In genomic region chr3:140756240-140757016, GRCh38 we compare ENCODE assay signal across 14 cellular contexts.
A peak's percentile ranks its signal among the peaks of the same experiment; 100 is the strongest.
DNase-seq lines count a peak whose midpoint lies in the region; ATAC-seq and TF ChIP-seq lines count a peak whose summit lies in the region.
"Had no signal": no experiment of that assay in that cellular context is flagged by ENCODE, and none has a peak within 500 bp of the region (broad histone marks: within the 10 kb centered on the region; RNA-seq: fewer than 3 reads in every experiment).

No MANE protein-coding gene starts in this region.

- POLR2A ChIA-PET in activated CD8-positive, alpha-beta T cell treated with anti-CD3 and anti-CD28 coated beads, Interleukin-2, amount 10 ng/mL, durations not matched to agents 7 days and 5 days (lab: Charles Lee): no interaction called here
- POLR2A ChIA-PET in activated CD8-positive, alpha-beta T cell treated with anti-CD3 and anti-CD28 coated beads for 36 hours (lab: Charles Lee): no interaction called here

- peak overlapping the region; percentile 13 for H3K27ac Mint-ChIP-seq in activated CD8-positive, alpha-beta T cell treated with anti-CD3 and anti-CD28 coated beads, Interleukin-2, amount 10 ng/mL, durations not matched to agents 7 days and 5 days
- no peak overlapping the region for H3K27ac Mint-ChIP-seq in activated CD8-positive, alpha-beta T cell treated with anti-CD3 and anti-CD28 coated beads for 36 hours
- H3K27ac Mint-ChIP-seq in naive B cell: peak overlapping the region in 4 of 6 donors; percentile 46 to 90 (median 55)
- H3K27ac Mint-ChIP-seq in activated T-helper 2 cell treated with anti-CD3 and anti-CD28 coated beads, Interferon-gamma antibody, Interleukin-2, Interleukin-4, amounts not matched to agents 10 μg/mL and 5 μg/mL and 100 μg/mL, durations not matched to agents 14 hours and 24 hours and 36 hours: no peak overlapping the region
- no peak overlapping the region for H3K27ac Mint-ChIP-seq in nephron progenitor cell
- H3K27ac Mint-ChIP-seq: HFFc6, progenitor cell of endocrine pancreas had no signal

- no peak for TF ChIP-seq CTCF in activated CD8-positive, alpha-beta T cell treated with anti-CD3 and anti-CD28 coated beads for 36 hours (IDR thresholded peaks at IDR 0.05)
- no peak for TF ChIP-seq CTCF in nephron progenitor cell (IDR thresholded peaks at IDR 0.05)

- CTCF ChIA-PET in activated CD8-positive, alpha-beta T cell treated with anti-CD3 and anti-CD28 coated beads, Interleukin-2, amount 10 ng/mL, durations not matched to agents 7 days and 5 days (lab: Charles Lee): no interaction called here
- CTCF ChIA-PET in activated CD8-positive, alpha-beta T cell treated with anti-CD3 and anti-CD28 coated beads for 36 hours (lab: Charles Lee): no interaction called here

- intact Hi-C loops in activated CD8-positive, alpha-beta T cell treated with anti-CD3 and anti-CD28 coated beads for 36 hours (cut with micrococcal nuclease): no loop called here
- intact Hi-C loops in activated T-helper 2 cell treated with anti-CD3 and anti-CD28 coated beads, Interferon-gamma antibody, Interleukin-2, Interleukin-4, amounts not matched to agents 10 μg/mL and 5 μg/mL and 100 μg/mL, durations not matched to agents 14 hours and 24 hours and 36 hours (cut with micrococcal nuclease): no loop called here

- no peak for ATAC-seq in activated CD8-positive, alpha-beta T cell treated with anti-CD3 and anti-CD28 coated beads, Interleukin-2, amount 10 ng/mL, durations not matched to agents 7 days and 5 days
- ATAC-seq in activated CD8-positive, alpha-beta T cell treated with anti-CD3 and anti-CD28 coated beads for 36 hours: no peak
- ATAC-seq in GM21737 (IDR thresholded peaks at IDR 0.05; ENCODE audit: unreplicated experiment) (peak; percentile 58), HG03196 (IDR thresholded peaks at IDR 0.05; ENCODE audit: unreplicated experiment) (peak; percentile 41), naive B cell (ENCODE audit: low read depth in 2 of 2) (peak in 1 of 2 donors; percentile 28)
- ATAC-seq: upper lobe of right lung had no signal

- H3K36me3 Mint-ChIP-seq in activated CD8-positive, alpha-beta T cell treated with anti-CD3 and anti-CD28 coated beads, Interleukin-2, amount 10 ng/mL, durations not matched to agents 7 days and 5 days (ENCODE audit: low read depth): no peaks in the 10 kb centered on the region
- no peaks in the 10 kb centered on the region for H3K36me3 Mint-ChIP-seq in activated CD8-positive, alpha-beta T cell treated with anti-CD3 and anti-CD28 coated beads for 36 hours (ENCODE audit: low read depth)
- no peaks in the 10 kb centered on the region for H3K36me3 Mint-ChIP-seq in naive B cell
- no peaks in the 10 kb centered on the region for H3K36me3 Mint-ChIP-seq in activated T-helper 2 cell treated with anti-CD3 and anti-CD28 coated beads, Interferon-gamma antibody, Interleukin-2, Interleukin-4, amounts not matched to agents 10 μg/mL and 5 μg/mL and 100 μg/mL, durations not matched to agents 14 hours and 24 hours and 36 hours (ENCODE audit: low read depth)
- H3K36me3 Mint-ChIP-seq in nephron progenitor cell (ENCODE audit: low read depth): no peaks in the 10 kb centered on the region

- no peaks in the 10 kb centered on the region for H3K27me3 Mint-ChIP-seq in activated CD8-positive, alpha-beta T cell treated with anti-CD3 and anti-CD28 coated beads, Interleukin-2, amount 10 ng/mL, durations not matched to agents 7 days and 5 days (ENCODE audit: low read depth)
- H3K27me3 Mint-ChIP-seq in activated CD8-positive, alpha-beta T cell treated with anti-CD3 and anti-CD28 coated beads for 36 hours: no peaks in the 10 kb centered on the region
- H3K27me3 Mint-ChIP-seq in naive B cell (peaks cover 0 to 9% (median 0%) of the 10 kb centered on the region in 3 donors), nephron progenitor cell (ENCODE audit: low read depth, poor library complexity) (peaks cover 9% of the 10 kb centered on the region)
- peaks cover 19% of the 10 kb centered on the region for H3K27me3 Mint-ChIP-seq in activated T-helper 2 cell treated with anti-CD3 and anti-CD28 coated beads, Interferon-gamma antibody, Interleukin-2, Interleukin-4, amounts not matched to agents 10 μg/mL and 5 μg/mL and 100 μg/mL, durations not matched to agents 14 hours and 24 hours and 36 hours (ENCODE audit: low read depth)

- H3K4me3 Mint-ChIP-seq in activated CD8-positive, alpha-beta T cell treated with anti-CD3 and anti-CD28 coated beads, Interleukin-2, amount 10 ng/mL, durations not matched to agents 7 days and 5 days: no peak overlapping the region
- no peak overlapping the region for H3K4me3 Mint-ChIP-seq in activated CD8-positive, alpha-beta T cell treated with anti-CD3 and anti-CD28 coated beads for 36 hours
- H3K4me3 Mint-ChIP-seq in naive B cell (peak overlapping the region in 4 of 8 donors; percentile 22 to 58 (median 44)), nephron progenitor cell (no peak overlapping the region)
- H3K4me3 Mint-ChIP-seq in activated T-helper 2 cell treated with anti-CD3 and anti-CD28 coated beads, Interferon-gamma antibody, Interleukin-2, Interleukin-4, amounts not matched to agents 10 μg/mL and 5 μg/mL and 100 μg/mL, durations not matched to agents 14 hours and 24 hours and 36 hours (ENCODE audit: low read depth): no peak overlapping the region
- H3K4me3 Mint-ChIP-seq: HFFc6 had no signal

- peaks cover 37% of the 10 kb centered on the region for H3K4me1 Mint-ChIP-seq in activated CD8-positive, alpha-beta T cell treated with anti-CD3 and anti-CD28 coated beads, Interleukin-2, amount 10 ng/mL, durations not matched to agents 7 days and 5 days (ENCODE audit: low read depth)
- H3K4me1 Mint-ChIP-seq in activated CD8-positive, alpha-beta T cell treated with anti-CD3 and anti-CD28 coated beads for 36 hours (ENCODE audit: low read depth): peaks cover 16% of the 10 kb centered on the region
- peaks cover 0 to 34% (median 28%) of the 10 kb centered on the region in 3 donors for H3K4me1 Mint-ChIP-seq in naive B cell
- no peaks in the 10 kb centered on the region for H3K4me1 Mint-ChIP-seq in activated T-helper 2 cell treated with anti-CD3 and anti-CD28 coated beads, Interferon-gamma antibody, Interleukin-2, Interleukin-4, amounts not matched to agents 10 μg/mL and 5 μg/mL and 100 μg/mL, durations not matched to agents 14 hours and 24 hours and 36 hours (ENCODE audit: low read depth)
- peaks cover 23% of the 10 kb centered on the region for H3K4me1 Mint-ChIP-seq in nephron progenitor cell

- no peaks in the 10 kb centered on the region for H3K9me3 Mint-ChIP-seq in activated CD8-positive, alpha-beta T cell treated with anti-CD3 and anti-CD28 coated beads, Interleukin-2, amount 10 ng/mL, durations not matched to agents 7 days and 5 days (ENCODE audit: insufficient read depth)
- no peaks in the 10 kb centered on the region for H3K9me3 Mint-ChIP-seq in activated CD8-positive, alpha-beta T cell treated with anti-CD3 and anti-CD28 coated beads for 36 hours
- peaks cover 0 to 7% (median 0%) of the 10 kb centered on the region in 7 donors for H3K9me3 Mint-ChIP-seq in naive B cell
- H3K9me3 Mint-ChIP-seq in activated T-helper 2 cell treated with anti-CD3 and anti-CD28 coated beads, Interferon-gamma antibody, Interleukin-2, Interleukin-4, amounts not matched to agents 10 μg/mL and 5 μg/mL and 100 μg/mL, durations not matched to agents 14 hours and 24 hours and 36 hours: no peaks in the 10 kb centered on the region
- no peaks in the 10 kb centered on the region for H3K9me3 Mint-ChIP-seq in nephron progenitor cell

- DNase-seq in activated CD8-positive, alpha-beta T cell treated with anti-CD3 and anti-CD28 coated beads, Interleukin-2, amount 10 ng/mL, durations not matched to agents 7 days and 5 days: no peak
- DNase-seq in activated CD8-positive, alpha-beta T cell treated with anti-CD3 and anti-CD28 coated beads for 36 hours: no peak
- DNase-seq in naive B cell: peak; percentile 12
- no peak for DNase-seq in effector CD4-positive, alpha-beta T cell
- no peak for DNase-seq in activated T-helper 2 cell treated with anti-CD3 and anti-CD28 coated beads, Interferon-gamma antibody, Interleukin-2, Interleukin-4, amounts not matched to agents 10 μg/mL and 5 μg/mL and 100 μg/mL, durations not matched to agents 14 hours and 24 hours and 36 hours (ENCODE audit: low spot score)
- DNase-seq in nephron progenitor cell: no peak
- DNase-seq: activated T-cell treated with anti-CD3 and anti-CD28 coated beads for 4 hours, cerebellar nuclear complex, foreskin melanocyte, HFFc6, upper lobe of right lung had no signal

Comparison
In these comparisons a context has a peak if more than half of its experiments do, and no peak if none do; other contexts are left out.
1. H3K27ac Mint-ChIP-seq: peak in activated CD8-positive, alpha-beta T cell treated with anti-CD3 and anti-CD28 coated beads, Interleukin-2, amount 10 ng/mL, durations not matched to agents 7 days and 5 days (single experiment) and naive B cell (4 of 6); none in activated CD8-positive, alpha-beta T cell treated with anti-CD3 and anti-CD28 coated beads for 36 hours (single experiment), activated T-helper 2 cell treated with anti-CD3 and anti-CD28 coated beads, Interferon-gamma antibody, Interleukin-2, Interleukin-4, amounts not matched to agents 10 μg/mL and 5 μg/mL and 100 μg/mL, durations not matched to agents 14 hours and 24 hours and 36 hours (single experiment) and nephron progenitor cell (single experiment).
2. ATAC-seq: peak in GM21737 (single experiment) and HG03196 (single experiment); none in activated CD8-positive, alpha-beta T cell treated with anti-CD3 and anti-CD28 coated beads, Interleukin-2, amount 10 ng/mL, durations not matched to agents 7 days and 5 days (single experiment) and activated CD8-positive, alpha-beta T cell treated with anti-CD3 and anti-CD28 coated beads for 36 hours (single experiment).